ENCODE assay signal across 16 cellular contexts in genomic region chr2:25417715-25418369, GRCh38.
DNase-seq lines count a peak whose midpoint lies in the region; ATAC-seq, FAIRE-seq and TF ChIP-seq lines count a peak whose summit lies in the region.
"Had no signal": no experiment of that assay in that cellular context is flagged by ENCODE, and none has a peak within 500 bp of the region (broad histone marks: within the 10 kb centered on the region; RNA-seq: fewer than 3 reads in every experiment).

No MANE protein-coding gene starts in this region.

- H4K20me1 ChIP-seq in HepG2 (ENCODE audit: insufficient read depth, low read length), result no peaks in the 10 kb centered on the region

- in situ Hi-C loops in HepG2 (cut with HindIII; ENCODE audit: extremely low pct_ligation_motif_present, low pct_unique_long_range_greater_than_20kb), result no loop called here

- H3K27me3 ChIP-seq in HepG2 (ENCODE audit: control insufficient read depth in 1 of 2, insufficient read depth in 2 of 2, low read length in 2 of 2) (no peaks in the 10 kb centered on the region), right lobe of liver (no peaks in the 10 kb centered on the region), tibial nerve (no peaks in the 10 kb centered on the region)

- H3K36me3 Mint-ChIP-seq in WTC11, result peaks cover 25% of the 10 kb centered on the region
- peaks cover 6% of the 10 kb centered on the region for H3K36me3 Mint-ChIP-seq in stimulated activated memory B cell treated with anti-CD40 and anti-IgM and Interleukin-4, amounts not matched to agents 10 μg/mL and 1 μg/mL and 100 μg/mL, for 72 hours

- H3K27ac ChIP-seq in HepG2 (ENCODE audit: extremely low read length, insufficient read depth, low read length) (no peak overlapping the region), right lobe of liver (no peak overlapping the region), tibial nerve (no peak overlapping the region)

- H3K4me3 ChIP-seq in HepG2 (replicated peaks in 1 of 3; ENCODE audit: insufficient read depth in 1 of 3, low read depth in 2 of 3, low read length in 3 of 3), result no peak overlapping the region
- no peak overlapping the region for H3K4me3 ChIP-seq in right lobe of liver
- no peak overlapping the region for H3K4me3 ChIP-seq in HFF-Myc (replicated peaks; ENCODE audit: low read depth, low read length)
- no peak overlapping the region for H3K4me3 ChIP-seq in tibial nerve

- H3K9me3 Mint-ChIP-seq in WTC11, result peaks cover 7% of the 10 kb centered on the region
- H3K9me3 Mint-ChIP-seq in stimulated activated memory B cell treated with anti-CD40 and anti-IgM and Interleukin-4, amounts not matched to agents 10 μg/mL and 1 μg/mL and 100 μg/mL, for 72 hours, result peaks cover 6% of the 10 kb centered on the region

- H3K79me2 ChIP-seq in HepG2 (ENCODE audit: insufficient read depth, low read length), result no peaks in the 10 kb centered on the region

- no peak for FAIRE-seq in HepG2 (lab: Jason Lieb, UNC)

- no peak for ATAC-seq in HepG2
- no peak for ATAC-seq in right lobe of liver
- no peak for ATAC-seq in WTC11
- ATAC-seq in stimulated activated memory B cell treated with anti-CD40 and anti-IgM and Interleukin-4, amounts not matched to agents 10 μg/mL and 1 μg/mL and 100 μg/mL, for 72 hours, result no peak
- ATAC-seq: activated naive CD4-positive, alpha-beta T cell treated with anti-CD3 and anti-CD28 coated beads, Interleukin-2, amount 50 U/mL, for 72 hours; naive thymus-derived CD8-positive, alpha-beta T cell had no signal

- H3K27me3 Mint-ChIP-seq in WTC11 (ENCODE audit: low read depth), result no peaks in the 10 kb centered on the region
- no peaks in the 10 kb centered on the region for H3K27me3 Mint-ChIP-seq in stimulated activated memory B cell treated with anti-CD40 and anti-IgM and Interleukin-4, amounts not matched to agents 10 μg/mL and 1 μg/mL and 100 μg/mL, for 72 hours
- H3K27me3 Mint-ChIP-seq: naive thymus-derived CD8-positive, alpha-beta T cell had no signal

- H3K36me3 ChIP-seq in HepG2 (replicated peaks in 1 of 2; ENCODE audit: control insufficient read depth in 1 of 2, insufficient read depth in 2 of 2, low read length in 2 of 2) (no peaks in the 10 kb centered on the region; a peak in 1 of 5 replicates), right lobe of liver (peaks cover 0 to 2% (median 0%) of the 10 kb centered on the region in 4 donors), tibial nerve (peaks cover 0 to 17% (median 0%) of the 10 kb centered on the region in 3 donors)

- intact Hi-C loops in HepG2 (cut with micrococcal nuclease; ENCODE audit: unreplicated experiment) (no loop called here), right lobe of liver (cut with DNase I) (no loop called here)

- no peak overlapping the region for H3K9ac ChIP-seq in HepG2 (ENCODE audit: insufficient read depth, low read depth, low read length)

- no TSS peak for BruUV-seq in HepG2 (replicated peaks; lab: Mats Ljungman, UMichigan)

- TF ChIP-seq EP300 in HepG2 (IDR thresholded peaks at IDR 0.05; ENCODE audit: low read depth in 2 of 2, low read length in 2 of 2) (no peak), HepG2 (CRISPR knock-in tag; IDR thresholded peaks at IDR 0.05; ENCODE audit: borderline replicate concordance) (no peak), tibial nerve (IDR thresholded peaks at IDR 0.05) (no peak)

- TF ChIP-seq CTCF in HepG2 (CRISPR knock-in tag; IDR thresholded peaks at IDR 0.05) (no peak), right lobe of liver (IDR thresholded peaks at IDR 0.05) (no peak), HFF-Myc (IDR thresholded peaks at IDR 0.05; ENCODE audit: low read depth, low read length, missing control alignments) (no peak), WTC11 (IDR thresholded peaks at IDR 0.05) (no peak), tibial nerve (IDR thresholded peaks at IDR 0.05) (no peak)

- peaks cover 13% of the 10 kb centered on the region for H3K4me1 Mint-ChIP-seq in WTC11
- H3K4me1 Mint-ChIP-seq in stimulated activated memory B cell treated with anti-CD40 and anti-IgM and Interleukin-4, amounts not matched to agents 10 μg/mL and 1 μg/mL and 100 μg/mL, for 72 hours, result peaks cover 68% of the 10 kb centered on the region

- no peak overlapping the region for H3K4me2 ChIP-seq in HepG2 (ENCODE audit: low read depth, low read length)

- no peak for DNase-seq in HepG2 (ENCODE audit: low spot score)
- no peak for DNase-seq in right lobe of liver
- DNase-seq in HFF-Myc (ENCODE audit: extremely low read depth, low read depth), result peak; percentile 15
- DNase-seq in WTC11 (ENCODE audit: low spot score), result no peak
- no peak for DNase-seq in tibial nerve (ENCODE audit: low spot score in 2 of 2)
- DNase-seq in NCI-H2227 (lab: John Stamatoyannopoulos, UW; ENCODE audit: unreplicated experiment), result no peak
- no peak for DNase-seq in HT-29 (ENCODE audit: low spot score)
- DNase-seq: caudate nucleus; head of caudate nucleus; naive thymus-derived CD8-positive, alpha-beta T cell; NCI-H446; retina; stimulated activated CD4-positive, alpha-beta T cell treated with anti-CD3 and anti-CD28 coated beads, Interleukin-4, amount 100 ng/mL, for 1 hour; T1000 had no signal

- TF ChIP-seq POLR2A in HepG2 (IDR thresholded peaks at IDR 0.05; ENCODE audit: insufficient read depth in 1 of 2, low read depth in 2 of 2, low read length in 2 of 2) (no peak), right lobe of liver (IDR thresholded peaks at IDR 0.05) (no peak), tibial nerve (IDR thresholded peaks at IDR 0.05) (no peak)

- no peak for TF ChIP-seq RAD21 in HepG2 (CRISPR knock-in tag; IDR thresholded peaks at IDR 0.05)

- H2AFZ ChIP-seq in HepG2 (ENCODE audit: low read length), result no peak overlapping the region

- 96% methylated on average over 6 of the region's 6 CpGs for WGBS in HepG2 (ENCODE audit: low lambda C conversion rate)
- 94% methylated on average over 6 of the region's 6 CpGs for WGBS in right lobe of liver (ENCODE audit: insufficient coverage, low coverage, low lambda C conversion rate, missing lambda C conversion rate)
- WGBS in tibial nerve, 2 donors, result 94 to 97% methylated on average over 6 of the region's 6 CpGs

- CTCF ChIA-PET in HepG2 (lab: Yijun Ruan, JAX; ENCODE audit: low intra/inter-chr PET ratio, low total read pairs) (no interaction called here), WTC11 (lab: Charles Lee) (interaction anchor here (1.1 kb wide), 1 partner anchor 41 kb away, joined by 3 read pairs; no protein-coding TSS in a partner anchor)

- peaks cover 17% of the 10 kb centered on the region for H3K4me1 ChIP-seq in HepG2 (ENCODE audit: insufficient read depth, low read length)
- peaks cover 0 to 18% (median 7%) of the 10 kb centered on the region in 4 donors for H3K4me1 ChIP-seq in right lobe of liver
- peaks cover 0 to 7% (median 0%) of the 10 kb centered on the region in 4 donors for H3K4me1 ChIP-seq in tibial nerve

- POLR2A ChIA-PET in HepG2 (lab: Yijun Ruan, JAX) (no interaction called here), WTC11 (lab: Charles Lee) (no interaction called here)

- no peak overlapping the region for H3K4me3 Mint-ChIP-seq in WTC11
- H3K4me3 Mint-ChIP-seq in stimulated activated memory B cell treated with anti-CD40 and anti-IgM and Interleukin-4, amounts not matched to agents 10 μg/mL and 1 μg/mL and 100 μg/mL, for 72 hours, result peak overlapping the region; percentile 80
- H3K4me3 Mint-ChIP-seq: naive thymus-derived CD8-positive, alpha-beta T cell had no signal

- H3K9me3 ChIP-seq in HepG2 (ENCODE audit: low read length), result no peaks in the 10 kb centered on the region
- no peaks in the 10 kb centered on the region for H3K9me3 ChIP-seq in right lobe of liver
- no peaks in the 10 kb centered on the region for H3K9me3 ChIP-seq in tibial nerve

- H3K27ac Mint-ChIP-seq in WTC11, result no peak overlapping the region
- peak overlapping the region; percentile 97 for H3K27ac Mint-ChIP-seq in stimulated activated memory B cell treated with anti-CD40 and anti-IgM and Interleukin-4, amounts not matched to agents 10 μg/mL and 1 μg/mL and 100 μg/mL, for 72 hours

TF ChIP-seq in HepG2, 621 proteins besides CTCF, POLR2A, EP300 and RAD21 (continues in another document):
- TF ChIP-seq HINFP (CRISPR knock-in tag; IDR thresholded peaks at IDR 0.05; ENCODE audit: low read depth) (no peak), SNAPC5 (CRISPR knock-in tag; IDR thresholded peaks at IDR 0.05; ENCODE audit: borderline replicate concordance) (no peak), NFYB (CRISPR knock-in tag; IDR thresholded peaks at IDR 0.05) (0 out of 2 replicates have a peak, but pooled peaks have one; percentile 45), RCOR2 (CRISPR knock-in tag; IDR thresholded peaks at IDR 0.05) (no peak)

TF ChIP-seq in WTC11, 78 proteins besides CTCF, POLR2A, EP300 and RAD21:
- no peak for TF ChIP-seq ZNF219 (CRISPR knock-in tag; IDR thresholded peaks at IDR 0.05; ENCODE audit: borderline replicate concordance)
- TF ChIP-seq, protein P1, sequence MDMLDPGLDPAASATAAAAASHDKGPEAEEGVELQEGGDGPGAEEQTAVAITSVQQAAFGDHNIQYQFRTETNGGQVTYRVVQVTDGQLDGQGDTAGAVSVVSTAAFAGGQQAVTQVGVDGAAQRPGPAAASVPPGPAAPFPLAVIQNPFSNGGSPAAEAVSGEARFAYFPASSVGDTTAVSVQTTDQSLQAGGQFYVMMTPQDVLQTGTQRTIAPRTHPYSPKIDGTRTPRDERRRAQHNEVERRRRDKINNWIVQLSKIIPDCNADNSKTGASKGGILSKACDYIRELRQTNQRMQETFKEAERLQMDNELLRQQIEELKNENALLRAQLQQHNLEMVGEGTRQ (CRISPR knock-in tag; IDR thresholded peaks at IDR 0.05), result 0 out of 2 replicates have a peak, but pooled peaks have one; percentile 29
